21 cellular contexts compared by ENCODE assay signal in genomic region chr6:13593720-13594119, GRCh38.
"Had no signal": no experiment of that assay in that cellular context is flagged by ENCODE, and none has a peak within 500 bp of the region (broad histone marks: within the 10 kb centered on the region; RNA-seq: fewer than 3 reads in every experiment).

No MANE protein-coding gene starts in this region.

- H3K27me3 ChIP-seq: dorsolateral prefrontal cortex, upper lobe of left lung had no signal

- DNase-seq: activated B cell treated with CpG ODN at 0.5 μM for 24 hours; activated CD4-positive, alpha-beta memory T cell treated with anti-CD3 and anti-CD28 coated beads for 36 hours; activated CD4-positive, alpha-beta T cell treated with anti-CD3 and anti-CD28 coated beads for 4 hours; activated CD8-positive, alpha-beta memory T cell treated with anti-CD3 and anti-CD28 coated beads, Interleukin-2, amount 10 ng/mL, durations not matched to agents 7 days and 5 days; activated gamma-delta T cell; activated naive CD4-positive, alpha-beta T cell treated with anti-CD3 and anti-CD28 coated beads, Interleukin-2, amount 50 U/mL, for 16 hours; activated naive CD8-positive, alpha-beta T cell treated with anti-CD3 and anti-CD28 coated beads, Interleukin-2, amount 50 U/mL, for 24 hours; anterior cingulate cortex; dorsolateral prefrontal cortex; foreskin fibroblast; kidney; lower lobe of right lung; mesendoderm; mucosa of descending colon; nucleus accumbens; small intestine; stimulated activated CD4-positive, alpha-beta T cell treated with anti-CD3 and anti-CD28 coated beads, Interleukin-4, amount 100 ng/mL, for 1 hour; stimulated activated naive CD4-positive, alpha-beta T cell treated with Interleukin-2 at 50 U/mL for 16 hours; T1000; upper lobe of left lung had no signal

- H3K9me3 ChIP-seq: lower lobe of right lung, mucosa of descending colon, upper lobe of left lung had no signal

- ATAC-seq: activated CD8-positive, alpha-beta memory T cell treated with anti-CD3 and anti-CD28 coated beads, Interleukin-2, amount 10 ng/mL, durations not matched to agents 7 days and 5 days; activated naive CD8-positive, alpha-beta T cell treated with anti-CD3 and anti-CD28 coated beads, Interleukin-2, amount 50 U/mL, for 24 hours; lower lobe of right lung; mucosa of descending colon; sciatic nerve had no signal

- H3K4me3 ChIP-seq: dorsolateral prefrontal cortex, lower lobe of right lung, mucosa of descending colon, upper lobe of left lung had no signal

- H3K27ac ChIP-seq: lower lobe of right lung, upper lobe of left lung had no signal

- H3K4me1 ChIP-seq: lower lobe of right lung, upper lobe of left lung had no signal
